Comparison of ENCODE assay signal across 29 cellular contexts in genomic region chr3:87489892-87490291, GRCh38.
"Had no signal": no experiment of that assay in that cellular context is flagged by ENCODE, and none has a peak within 500 bp of the region (broad histone marks: within the 10 kb centered on the region; RNA-seq: fewer than 3 reads in every experiment).

No MANE protein-coding gene starts in this region.

- H3K9me3 ChIP-seq: colonic mucosa, gastrocnemius medialis, neutrophil, suprapubic skin, transverse colon, upper lobe of right lung, uterus had no signal

- H2AFZ ChIP-seq: parathyroid adenoma had no signal

- H3K27me3 ChIP-seq: colonic mucosa, gastrocnemius medialis, neutrophil, suprapubic skin, transverse colon, upper lobe of right lung, uterus had no signal

- H3K4me2 ChIP-seq: smooth muscle cell had no signal

- H3K9me3 Mint-ChIP-seq: endodermal cell; nephron progenitor cell; stimulated activated naive CD8-positive, alpha-beta T cell treated with anti-CD3 and anti-CD28 coated beads, Interleukin-15, amount 100 ng/mL, for 72 hours had no signal

- DNase-seq: colonic mucosa; effector CD8-positive, alpha-beta T cell; endodermal cell; foreskin fibroblast; gastrocnemius medialis; head of caudate nucleus; mesendoderm; midbrain; naive thymus-derived CD8-positive, alpha-beta T cell; nephron progenitor cell; stimulated activated CD4-positive, alpha-beta T cell treated with anti-CD3 and anti-CD28 coated beads, Interleukin-12 subunit alpha, Interleukin-12 subunit beta, amount 100 ng/mL, for 4 hours; stimulated activated CD4-positive, alpha-beta T cell treated with anti-CD3 and anti-CD28 coated beads, Interleukin-1b, Interleukin-23, amount 100 ng/mL, for 48 hours; stimulated activated CD4-positive, alpha-beta T cell treated with anti-CD3 and anti-CD28 coated beads, Interleukin-4, amount 100 ng/mL, for 1 hour; stimulated activated CD8-positive, alpha-beta memory T cell treated with anti-CD3 and anti-CD28 coated beads, Interleukin-4, amount 100 ng/mL, for 48 hours; stimulated activated naive CD4-positive, alpha-beta T cell; stimulated activated naive CD8-positive, alpha-beta T cell treated with anti-CD3 and anti-CD28 coated beads, Interleukin-15, amount 100 ng/mL, for 72 hours; transverse colon; upper lobe of right lung; uterus had no signal

- ATAC-seq: esophagus mucosa; gastrocnemius medialis; left lobe of liver; naive thymus-derived CD8-positive, alpha-beta T cell; sciatic nerve; stimulated activated naive CD8-positive, alpha-beta T cell treated with anti-CD3 and anti-CD28 coated beads, Interleukin-15, amount 100 ng/mL, for 72 hours; upper lobe of right lung had no signal

- H3K9ac ChIP-seq: parathyroid adenoma had no signal

- H3K4me1 Mint-ChIP-seq: endodermal cell; naive thymus-derived CD8-positive, alpha-beta T cell; nephron progenitor cell; stimulated activated naive CD8-positive, alpha-beta T cell treated with anti-CD3 and anti-CD28 coated beads, Interleukin-15, amount 100 ng/mL, for 72 hours had no signal

- H3K4me1 ChIP-seq: colonic mucosa, gastrocnemius medialis, parathyroid adenoma, suprapubic skin, transverse colon, upper lobe of right lung, uterus had no signal

- H3K36me3 ChIP-seq: colonic mucosa, gastrocnemius medialis, neutrophil, suprapubic skin, transverse colon, upper lobe of right lung, uterus had no signal

- H3K4me3 Mint-ChIP-seq: dendritic cell treated with granulocyte-macrophage colony-stimulating factor and Interleukin-4, amounts not matched to agents 40 ng/mL and 50 ng/mL, for 4 days; endodermal cell; naive thymus-derived CD8-positive, alpha-beta T cell; nephron progenitor cell; stimulated activated naive CD8-positive, alpha-beta T cell treated with anti-CD3 and anti-CD28 coated beads, Interleukin-15, amount 100 ng/mL, for 72 hours had no signal

- H3K79me2 ChIP-seq: parathyroid adenoma had no signal

- H3K27ac ChIP-seq: colonic mucosa, epithelial cell of prostate, gastrocnemius medialis, neutrophil, parathyroid adenoma, suprapubic skin, transverse colon, upper lobe of right lung, uterus had no signal

- H3K27me3 Mint-ChIP-seq: dendritic cell treated with granulocyte-macrophage colony-stimulating factor and Interleukin-4, amounts not matched to agents 40 ng/mL and 50 ng/mL, for 4 days; progenitor cell of endocrine pancreas; stimulated activated naive CD8-positive, alpha-beta T cell treated with anti-CD3 and anti-CD28 coated beads, Interleukin-15, amount 100 ng/mL, for 72 hours had no signal

- H3K36me3 Mint-ChIP-seq: naive thymus-derived CD8-positive, alpha-beta T cell had no signal

- H3K4me3 ChIP-seq: colonic mucosa, gastrocnemius medialis, smooth muscle cell, suprapubic skin, transverse colon, upper lobe of right lung, uterus had no signal
